8 cellular contexts compared by ENCODE assay signal in genomic region chr20:47319517-47320252, GRCh38. TPM values are rescaled to one million over a fixed set of nuclear protein-coding genes. Genes with fewer than 3 reads are reported as not detected.
A peak's percentile ranks its signal among the peaks of the same experiment; 100 is the strongest.
DNase-seq lines count a peak whose midpoint lies in the region; ATAC-seq and TF ChIP-seq lines count a peak whose summit lies in the region.

No MANE protein-coding gene starts in this region.

- H3K4me1 Mint-ChIP-seq in IgD-negative memory B cell (peaks cover 33 to 40% (median 36%) of the 10 kb centered on the region in 3 donors), progenitor cell of endocrine pancreas (ENCODE audit: low read depth) (peaks cover 67% of the 10 kb centered on the region)

- H3K9me3 ChIP-seq in right cardiac atrium (ENCODE audit: control insufficient read depth, low read length) = no peaks in the 10 kb centered on the region

- H3K27me3 ChIP-seq in right cardiac atrium (ENCODE audit: control insufficient read depth, insufficient read depth) = no peaks in the 10 kb centered on the region

- DNase-seq in C1 segment of cervical spinal cord (lab: John Stamatoyannopoulos, UW) (peak in 11 of 14 donors; percentile 63 to 76 (median 70)), amniotic stem cell (lab: John Stamatoyannopoulos, UW) (peak; percentile 24), right cardiac atrium (peak; percentile 52 to 80 (median 62)), progenitor cell of endocrine pancreas (ENCODE audit: low spot score, unreplicated experiment) (peak; percentile 68), GM20000 (ENCODE audit: low spot score) (no peak)
- no peak for DNase-seq in activated CD4-positive, alpha-beta T cell treated with anti-CD3 and anti-CD28 coated beads, Interleukin-2, amount 50 U/mL, for 4 hours

- H3K27ac ChIP-seq in right cardiac atrium (ENCODE audit: low read length) = peak overlapping the region; percentile 100

- H3K9me3 Mint-ChIP-seq in IgD-negative memory B cell = no peaks in the 10 kb centered on the region
- H3K9me3 Mint-ChIP-seq in progenitor cell of endocrine pancreas (ENCODE audit: low read depth) = no peaks in the 10 kb centered on the region

- 19% methylated on average over 17 of the region's 17 CpGs for WGBS in right cardiac atrium

- H3K27ac Mint-ChIP-seq in IgD-negative memory B cell = peak overlapping the region; percentile 70 to 91 (median 76)
- H3K27ac Mint-ChIP-seq in progenitor cell of endocrine pancreas = peak overlapping the region; percentile 99

- H3K4me1 ChIP-seq in right cardiac atrium (ENCODE audit: control insufficient read depth, insufficient read depth, low read length) = peaks cover 46% of the 10 kb centered on the region

- TF ChIP-seq CTCF in progenitor cell of endocrine pancreas (IDR thresholded peaks at IDR 0.05; ENCODE audit: unreplicated experiment) (no peak), GM20000 (IDR thresholded peaks at IDR 0.05; ENCODE audit: extremely low read depth, missing control alignments) (no peak)

- peak; percentile 4 to 18 for ATAC-seq in right cardiac atrium
- no peak for ATAC-seq in GM19467 (IDR thresholded peaks at IDR 0.05; ENCODE audit: unreplicated experiment)

- H3K27me3 Mint-ChIP-seq in IgD-negative memory B cell (no peaks in the 10 kb centered on the region), progenitor cell of endocrine pancreas (no peaks in the 10 kb centered on the region)

- H3K4me3 ChIP-seq in right cardiac atrium (ENCODE audit: low read length) = peak overlapping the region; percentile 7

- H3K4me3 Mint-ChIP-seq in IgD-negative memory B cell (peak overlapping the region in 2 of 4 donors; percentile 34 to 65), progenitor cell of endocrine pancreas (ENCODE audit: low read depth) (peak overlapping the region; percentile 60)

- intact Hi-C loops in right cardiac atrium (cut with DNase I) = loop anchor here in 3 of 4 donors (2.0 to 5.0 kb wide), 2 partner anchors 38 to 39 kb away; partner anchors contain the start of gene ZMYND8 (in 2 of the 3)

- H3K36me3 Mint-ChIP-seq in IgD-negative memory B cell (peaks cover 7% of the 10 kb centered on the region), progenitor cell of endocrine pancreas (ENCODE audit: insufficient read depth) (peaks cover 6% of the 10 kb centered on the region)

RNA-seq across cellular contexts. Expression of gene ZMYND8, which starts 36.8 kb away (rescaled TPM):
- polyA plus RNA-seq in IgD-negative memory B cell (16.7 TPM), right cardiac atrium (10.0 TPM)
- total RNA-seq in right cardiac atrium (10 to 100 TPM; 20.4 to 35.7 (median 31.4) TPM), progenitor cell of endocrine pancreas (100 and 102 TPM in 2 replicates)

Comparison
In these comparisons a context has a peak if more than half of its experiments do, and no peak if none do; other contexts are left out.
1. DNase-seq: peak in C1 segment of cervical spinal cord (11 of 14), amniotic stem cell (single experiment), right cardiac atrium (3 of 3) and progenitor cell of endocrine pancreas (single experiment); none in activated CD4-positive, alpha-beta T cell treated with anti-CD3 and anti-CD28 coated beads, Interleukin-2, amount 50 U/mL, for 4 hours (0 of 2) and GM20000 (single experiment).